In the genomic region with DNA sequence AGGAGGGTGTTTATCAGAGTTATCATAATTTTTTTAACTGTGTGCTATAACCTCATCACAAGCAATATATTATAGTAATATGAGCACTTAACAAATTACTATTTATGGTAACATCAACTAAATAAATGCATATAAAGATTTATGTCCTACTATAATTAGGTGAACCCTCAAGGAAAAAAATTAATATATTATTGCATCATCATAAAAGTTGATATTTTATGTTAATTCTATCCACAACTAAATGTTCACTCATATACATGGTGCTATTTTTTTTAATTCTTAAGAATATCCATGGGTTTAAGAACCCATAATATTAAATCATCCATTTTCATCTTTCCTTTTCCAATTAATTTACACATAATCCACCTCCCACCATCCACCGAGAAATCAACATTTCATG, we compare ENCODE assay signal across 27 cellular contexts.
"Had no signal": no experiment of that assay in that cellular context is flagged by ENCODE, and none has a peak within 500 bp of the region (broad histone marks: within the 10 kb centered on the region; RNA-seq: fewer than 3 reads in every experiment).

No MANE protein-coding gene starts in this region.

- H3K27me3 ChIP-seq: stomach, suprapubic skin, testis, thyroid gland, tibial artery, tibial nerve, transverse colon, upper lobe of left lung, upper lobe of right lung, uterus, vagina had no signal

- H3K4me3 ChIP-seq: stomach, suprapubic skin, testis, thoracic aorta, thyroid gland, tibial artery, tibial nerve, transverse colon, upper lobe of left lung, upper lobe of right lung, uterus, vagina had no signal

- H3K4me1 ChIP-seq: stomach, suprapubic skin, testis, thyroid gland, tibial nerve, transverse colon, upper lobe of left lung, upper lobe of right lung, uterus, vagina had no signal

- FAIRE-seq: urothelium cell line had no signal

- H3K36me3 ChIP-seq: stomach, suprapubic skin, thoracic aorta, thyroid gland, tibial artery, tibial nerve, transverse colon, upper lobe of left lung, upper lobe of right lung, uterus, vagina had no signal

- DNase-seq: stimulated activated CD4-positive, alpha-beta T cell treated with anti-CD3 and anti-CD28 coated beads, Interleukin-2, amount 100 ng/mL, for 48 hours; stimulated activated CD4-positive, alpha-beta T cell treated with anti-CD3 and anti-CD28 coated beads, Interleukin-4, amount 100 ng/mL, for 1 hour; stimulated activated CD4-positive, alpha-beta T cell treated with anti-CD3 and anti-CD28 coated beads, Interleukin-4, amount 100 ng/mL, for 24 hours; stimulated activated CD4-positive, alpha-beta T cell treated with anti-CD3 and anti-CD28 coated beads, Interleukin-4, amount 100 ng/mL, for 4 hours; stimulated activated CD8-positive, alpha-beta memory T cell treated with anti-CD3 and anti-CD28 coated beads, Interleukin-4, amount 100 ng/mL, for 48 hours; stimulated activated naive B cell treated with anti-CD40 and anti-IgM and Interleukin-4, amounts not matched to agents 10 μg/mL and 1 μg/mL and 100 μg/mL, for 72 hours; stimulated activated naive CD4-positive, alpha-beta T cell; stimulated activated naive CD4-positive, alpha-beta T cell treated with Interleukin-2 at 50 U/mL for 16 hours; stimulated activated naive CD8-positive, alpha-beta T cell treated with anti-CD3 and anti-CD28 coated beads, Interleukin-15, amount 100 ng/mL, for 72 hours; stimulated activated naive CD8-positive, alpha-beta T cell treated with anti-CD3 and anti-CD28 coated beads, Interleukin-15, Interleukin-2, amounts not matched to agents 100 U/mL and 50 U/mL, for 24 hours; stomach; substantia nigra; testis; thyroid gland; tibial artery; transverse colon; trophoblast cell; upper lobe of left lung; upper lobe of right lung; uterus had no signal

- ATAC-seq: stimulated activated effector memory CD8-positive, alpha-beta T cell treated with anti-CD3 and anti-CD28 coated beads, Interleukin-12 subunit alpha, Interleukin-12 subunit beta, amount 100 ng/mL, for 72 hours; stimulated activated memory B cell treated with anti-CD40 and anti-IgM and Interleukin-4, amounts not matched to agents 10 μg/mL and 1 μg/mL and 100 μg/mL, for 72 hours; stimulated activated naive B cell treated with anti-CD40 and anti-IgM and Interleukin-4, amounts not matched to agents 10 μg/mL and 1 μg/mL and 100 μg/mL, for 72 hours; stimulated activated naive CD8-positive, alpha-beta T cell treated with anti-CD3 and anti-CD28 coated beads, Interleukin-15, amount 100 ng/mL, for 72 hours; stimulated activated naive CD8-positive, alpha-beta T cell treated with anti-CD3 and anti-CD28 coated beads, Interleukin-15, Interleukin-2, amounts not matched to agents 100 U/mL and 50 U/mL, for 24 hours; upper lobe of right lung had no signal

- H3K27ac ChIP-seq: stomach, suprapubic skin, testis, thoracic aorta, thyroid gland, tibial artery, tibial nerve, transverse colon, upper lobe of left lung, upper lobe of right lung, uterus, vagina had no signal

- H3K9me3 ChIP-seq: suprapubic skin, testis, thoracic aorta, thyroid gland, tibial artery, tibial nerve, transverse colon, upper lobe of left lung, upper lobe of right lung, uterus, vagina had no signal
